Comparison of ENCODE assay signal across 9 cellular contexts in the genomic region with DNA sequence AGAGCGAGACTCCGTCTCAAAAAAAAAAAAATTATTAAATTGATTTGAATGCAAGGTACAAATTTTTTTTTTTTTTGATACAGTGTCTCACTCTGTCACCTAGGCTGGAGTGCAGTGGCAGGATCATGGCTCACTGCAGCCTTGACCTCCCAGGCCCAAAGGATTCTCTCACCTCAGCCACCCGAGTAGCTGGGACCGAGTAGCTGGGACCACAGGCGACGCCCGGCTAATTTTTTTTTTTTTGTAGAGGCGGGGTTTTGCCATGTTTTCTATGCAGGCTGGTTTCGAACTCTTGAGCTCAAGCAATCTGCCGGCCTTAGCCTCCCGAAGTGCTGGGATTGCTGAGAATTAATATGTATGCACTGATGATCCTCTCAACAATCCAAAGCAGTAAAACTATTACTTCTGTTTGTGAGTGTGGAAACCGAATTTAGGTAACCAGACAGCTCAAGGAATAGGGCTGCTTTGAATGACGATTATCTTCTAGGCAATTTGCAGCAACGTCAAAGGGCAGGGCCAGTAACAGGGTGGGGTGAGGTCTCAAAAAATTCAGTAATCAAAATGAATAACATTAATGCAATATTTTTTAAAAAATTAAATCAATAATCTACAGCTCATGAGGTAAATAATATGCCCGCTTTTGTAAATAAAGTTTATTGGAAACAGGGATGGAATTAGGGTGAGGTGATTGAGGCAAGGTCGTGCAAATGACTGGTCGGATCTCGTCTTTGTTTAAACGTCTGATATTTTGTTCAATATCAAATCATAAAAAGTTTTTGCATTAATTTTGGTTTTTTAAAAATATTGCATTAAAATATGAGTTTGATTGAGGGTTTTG. TPM values are rescaled to one million over a fixed set of nuclear protein-coding genes. Genes with fewer than 3 reads are reported as not detected.
DNase-seq lines count a peak whose midpoint lies in the region; FAIRE-seq and TF ChIP-seq lines count a peak whose summit lies in the region.
"Had no signal": no experiment of that assay in that cellular context is flagged by ENCODE, and none has a peak within 500 bp of the region (broad histone marks: within the 10 kb centered on the region; RNA-seq: fewer than 3 reads in every experiment).

No MANE protein-coding gene starts in this region.

- H3K4me3 ChIP-seq in Peyer's patch (peak overlapping the region; percentile 76 to 98 (median 84)), ovary (peak overlapping the region; percentile 42)

- peak; percentile 29 for DNase-seq in NCI-H1092 treated with DMSO at 0.1 percent for 48 hours (lab: John Stamatoyannopoulos, UW)
- DNase-seq in NCI-H1092 (lab: John Stamatoyannopoulos, UW) = no peak
- no peak for DNase-seq in Peyer's patch
- DNase-seq in ovary = no peak
- DNase-seq in mesenteric fat pad (ENCODE audit: low spot score) = no peak
- DNase-seq in NCI-H2107 (lab: John Stamatoyannopoulos, UW) = no peak
- no peak for DNase-seq in stimulated activated CD4-positive, alpha-beta T cell treated with anti-CD3 and anti-CD28 coated beads, Interleukin-2, amount 100 ng/mL, for 48 hours

- FAIRE-seq in endometrium (lab: Jason Lieb, UNC) = peak; percentile 65
- FAIRE-seq: colon had no signal

- H3K27ac ChIP-seq in Peyer's patch (peak overlapping the region; percentile 68 to 82 (median 78)), ovary (no peak overlapping the region)

- WGBS in ovary, 3 donors = 48 to 51% (median 49%) methylated on average over 19 of the region's 19 CpGs

- H3K27me3 ChIP-seq in Peyer's patch (no peaks in the 10 kb centered on the region), ovary (no peaks in the 10 kb centered on the region)

- no peak for TF ChIP-seq POLR2A in Peyer's patch (IDR thresholded peaks at IDR 0.05)
- TF ChIP-seq POLR2A in ovary (IDR thresholded peaks at IDR 0.05) = no peak

- H3K4me1 ChIP-seq in Peyer's patch = peaks cover 0 to 3% (median 0%) of the 10 kb centered on the region in 4 donors
- no peaks in the 10 kb centered on the region for H3K4me1 ChIP-seq in ovary (ENCODE audit: insufficient read depth)

- intact Hi-C loops in ovary (cut with DNase I) = no loop called here

- TF ChIP-seq CTCF in Peyer's patch (IDR thresholded peaks at IDR 0.05) = no peak
- no peak for TF ChIP-seq CTCF in ovary (IDR thresholded peaks at IDR 0.05)

- TF ChIP-seq EP300 in ovary (IDR thresholded peaks at IDR 0.05) = no peak

- H3K36me3 ChIP-seq in Peyer's patch (no peaks in the 10 kb centered on the region), ovary (no peaks in the 10 kb centered on the region)

- H3K9me3 ChIP-seq in Peyer's patch (no peaks in the 10 kb centered on the region), ovary (no peaks in the 10 kb centered on the region)

RNA-seq across cellular contexts. Expression of gene CLSPN, which starts 1.2 kb away (rescaled TPM):
- total RNA-seq in Peyer's patch (10 to 100 TPM in 1 of 4 donors, 1 to 10 TPM in 2, under 1 TPM in 1; 0.40 to 20.6 (median 3.7) TPM), ovary (1 to 10 TPM in 1 of 7 donors, under 1 TPM in 4, not detected in 2; 0.05 to 1.8 (median 0.20) TPM), mesenteric fat pad (0.39 TPM)
- polyA plus RNA-seq in ovary = under 1 TPM; 0.15 to 0.60 TPM

RNA-seq across cellular contexts. Expression of gene AGO4, which starts 39.2 kb away (rescaled TPM):
- total RNA-seq in Peyer's patch = 10 to 100 TPM in 3 of 4 donors, 1 to 10 TPM in 1; 8.3 to 44.2 (median 18.6) TPM
- total RNA-seq in ovary = 10 to 100 TPM in 3 of 7 donors, 1 to 10 TPM in 4; 6.5 to 14.3 (median 9.9) TPM
- polyA plus RNA-seq in ovary = 1 to 10 TPM; 6.7 to 10.0 TPM
- total RNA-seq in mesenteric fat pad = 18.5 TPM

RNA-seq across cellular contexts. Expression of gene C1orf216, which starts 49.9 kb away (rescaled TPM):
- 1 to 10 TPM; 2.7 to 5.8 (median 3.4) TPM for total RNA-seq in Peyer's patch
- 10 to 100 TPM in 5 of 7 donors, 1 to 10 TPM in 2; 8.0 to 13.8 (median 12.1) TPM for total RNA-seq in ovary
- polyA plus RNA-seq in ovary = 10 to 100 TPM in 1 of 2 donors, 1 to 10 TPM in 1; 6.5 to 20.0 TPM
- 17.5 TPM for total RNA-seq in mesenteric fat pad

Comparison
In these comparisons a context has a peak if more than half of its experiments do, and no peak if none do; other contexts are left out.
1. H3K27ac ChIP-seq: peak in Peyer's patch (4 of 4); none in ovary (0 of 2).